26 cellular contexts compared by ENCODE assay signal in genomic region chr6:34389034-34389433, GRCh38. TPM values are rescaled to one million over a fixed set of nuclear protein-coding genes. Genes with fewer than 3 reads are reported as not detected.
DNase-seq lines count a peak whose midpoint lies in the region; ATAC-seq, FAIRE-seq and TF ChIP-seq lines count a peak whose summit lies in the region.
"Had no signal": no experiment of that assay in that cellular context is flagged by ENCODE, and none has a peak within 500 bp of the region (broad histone marks: within the 10 kb centered on the region; RNA-seq: fewer than 3 reads in every experiment).

No MANE protein-coding gene starts in this region.

- H3K9ac ChIP-seq in Loucy (ENCODE audit: low read depth, low read length, poor library complexity, severe bottlenecking), result no peak overlapping the region
- H3K9ac ChIP-seq: BLaER1 had no signal

- H3K27ac Mint-ChIP-seq in CD14-positive monocyte (peak overlapping the region in 6 of 7 donors; percentile 16 to 82 (median 66)), memory B cell (peak overlapping the region; percentile 5)
- H3K27ac Mint-ChIP-seq: dendritic cell treated with granulocyte-macrophage colony-stimulating factor and Interleukin-4, amounts not matched to agents 40 ng/mL and 50 ng/mL, for 4 days; stimulated activated effector memory CD8-positive, alpha-beta T cell treated with anti-CD3 and anti-CD28 coated beads, Interleukin-12 subunit alpha, Interleukin-12 subunit beta, amount 100 ng/mL, for 72 hours had no signal

- H3K9me3 Mint-ChIP-seq in CD14-positive monocyte (peaks cover 2 to 9% (median 6%) of the 10 kb centered on the region in 7 donors), memory B cell (no peaks in the 10 kb centered on the region)
- H3K9me3 Mint-ChIP-seq: activated T-cell treated with anti-CD3 and anti-CD28 coated beads, Interleukin-2, amount 50 U/mL, for 4 hours; stimulated activated effector memory CD8-positive, alpha-beta T cell treated with anti-CD3 and anti-CD28 coated beads, Interleukin-12 subunit alpha, Interleukin-12 subunit beta, amount 100 ng/mL, for 72 hours had no signal

- DNase-seq in CD14-positive monocyte (ENCODE audit: low spot score) (no peak), SKM-1 treated with dmso at 0.1 percent for 144 hours (lab: John Stamatoyannopoulos, UW; ENCODE audit: unreplicated experiment) (peak; percentile 21), memory B cell (ENCODE audit: low spot score in 2 of 2) (no peak), esophagus squamous epithelium (lab: John Stamatoyannopoulos, UW) (no peak), hepatic stellate cell (ENCODE audit: low spot score) (no peak), urothelium cell line (ENCODE audit: low spot score) (no peak)
- DNase-seq: ACHN; activated naive CD4-positive, alpha-beta T cell; activated T-cell treated with anti-CD3 and anti-CD28 coated beads, Interleukin-2, amount 50 U/mL, for 4 hours; heart left ventricle; KG1; mucosa of descending colon; NCI-H1092 treated with DMSO at 0.1 percent for 48 hours; NK-92 treated with Interleukin-12 subunit alpha and Interleukin-12 subunit beta, amount 100 ng/mL, for 24 hours; small intestine; stimulated activated CD4-positive, alpha-beta T cell treated with anti-CD3 and anti-CD28 coated beads, Interleukin-2, amount 100 ng/mL, for 24 hours; SW 1271; testis had no signal

- H3K27ac ChIP-seq in esophagus squamous epithelium, result no peak overlapping the region
- H3K27ac ChIP-seq: BLaER1, testis, vagina had no signal

- H3K4me1 ChIP-seq in Loucy (ENCODE audit: insufficient read depth, low read length, poor library complexity, severe bottlenecking), result peaks cover 46% of the 10 kb centered on the region
- peaks cover 14 to 89% (median 29%) of the 10 kb centered on the region in 3 donors for H3K4me1 ChIP-seq in esophagus squamous epithelium

- H3K4me3 ChIP-seq in Loucy (ENCODE audit: low read length, poor library complexity, severe bottlenecking) (peak overlapping the region; percentile 42), esophagus squamous epithelium (no peak overlapping the region)
- H3K4me3 ChIP-seq: BLaER1, heart left ventricle, mucosa of descending colon, testis, vagina had no signal

- FAIRE-seq in urothelium cell line (lab: Jason Lieb, UNC), result no peak
- FAIRE-seq: bronchial epithelial cell, endothelial cell of umbilical vein, small intestine had no signal

- H3K4me1 Mint-ChIP-seq in CD14-positive monocyte (peaks cover 42% of the 10 kb centered on the region), memory B cell (peaks cover 18% of the 10 kb centered on the region)

- H3K27me3 ChIP-seq in Loucy (ENCODE audit: insufficient read depth, low read length, poor library complexity, severe bottlenecking) (no peaks in the 10 kb centered on the region), esophagus squamous epithelium (no peaks in the 10 kb centered on the region)
- H3K27me3 ChIP-seq: BLaER1, heart left ventricle, testis, vagina had no signal

- no peaks in the 10 kb centered on the region for H3K9me2 ChIP-seq in Loucy (replicated peaks; ENCODE audit: low read depth, low read length)

- intact Hi-C loops in CD14-positive monocyte (cut with micrococcal nuclease), result no loop called here
- intact Hi-C loops in esophagus squamous epithelium (cut with DNase I), result no loop called here

- H2AFZ ChIP-seq in Loucy (ENCODE audit: low read length), result no peak overlapping the region

- H3K36me3 Mint-ChIP-seq in CD14-positive monocyte, result peaks cover 1 to 4% of the 10 kb centered on the region in 2 donors
- no peaks in the 10 kb centered on the region for H3K36me3 Mint-ChIP-seq in memory B cell
- H3K36me3 Mint-ChIP-seq: stimulated activated effector memory CD8-positive, alpha-beta T cell treated with anti-CD3 and anti-CD28 coated beads, Interleukin-12 subunit alpha, Interleukin-12 subunit beta, amount 100 ng/mL, for 72 hours had no signal

- H3K4me3 Mint-ChIP-seq in CD14-positive monocyte (no peak overlapping the region), memory B cell (no peak overlapping the region)
- H3K4me3 Mint-ChIP-seq: activated T-cell treated with anti-CD3 and anti-CD28 coated beads, Interleukin-2, amount 50 U/mL, for 4 hours; dendritic cell treated with granulocyte-macrophage colony-stimulating factor and Interleukin-4, amounts not matched to agents 40 ng/mL and 50 ng/mL, for 4 days; stimulated activated effector memory CD8-positive, alpha-beta T cell treated with anti-CD3 and anti-CD28 coated beads, Interleukin-12 subunit alpha, Interleukin-12 subunit beta, amount 100 ng/mL, for 72 hours had no signal

- ATAC-seq in memory B cell (ENCODE audit: low read depth), result no peak
- no peak for ATAC-seq in HG03521 (IDR thresholded peaks at IDR 0.05; ENCODE audit: unreplicated experiment)
- ATAC-seq: activated T-cell treated with anti-CD3 and anti-CD28 coated beads, Interleukin-2, amount 50 U/mL, for 4 hours; heart left ventricle; mucosa of descending colon; stimulated activated effector memory CD8-positive, alpha-beta T cell treated with anti-CD3 and anti-CD28 coated beads, Interleukin-12 subunit alpha, Interleukin-12 subunit beta, amount 100 ng/mL, for 72 hours had no signal

- H3K79me2 ChIP-seq in Loucy (ENCODE audit: insufficient read depth, low read length), result peaks cover 81% of the 10 kb centered on the region

- WGBS in esophagus squamous epithelium, 2 donors, result 81 to 87% methylated on average over 3 of the region's 3 CpGs

- no peak for TF ChIP-seq POLR2A in esophagus squamous epithelium (IDR thresholded peaks at IDR 0.05)

- H3K4me2 ChIP-seq in Loucy (ENCODE audit: low read depth, low read length, poor library complexity, severe bottlenecking), result peak overlapping the region; percentile 59

- H3K9me3 ChIP-seq in Loucy (ENCODE audit: insufficient read depth, low read depth, low read length), result no peaks in the 10 kb centered on the region
- no peaks in the 10 kb centered on the region for H3K9me3 ChIP-seq in esophagus squamous epithelium
- H3K9me3 ChIP-seq: BLaER1, heart left ventricle, mucosa of descending colon, testis, vagina had no signal

- H3K36me3 ChIP-seq in Loucy (ENCODE audit: insufficient read depth, low read length) (no peaks in the 10 kb centered on the region), esophagus squamous epithelium (no peaks in the 10 kb centered on the region)
- H3K36me3 ChIP-seq: heart left ventricle, vagina had no signal

- TF ChIP-seq CTCF in CD14-positive monocyte (IDR thresholded peaks at IDR 0.05) (no peak), Loucy (conservative IDR thresholded peaks at IDR 0.05; ENCODE audit: low read length) (no peak), esophagus squamous epithelium (IDR thresholded peaks at IDR 0.05) (no peak)

- H3K27me3 Mint-ChIP-seq in CD14-positive monocyte (ENCODE audit: low read depth in 3 of 3) (peaks cover 0 to 4% (median 0%) of the 10 kb centered on the region in 3 donors), memory B cell (no peaks in the 10 kb centered on the region)
- H3K27me3 Mint-ChIP-seq: dendritic cell treated with granulocyte-macrophage colony-stimulating factor and Interleukin-4, amounts not matched to agents 40 ng/mL and 50 ng/mL, for 4 days had no signal

- H4K20me1 ChIP-seq in Loucy (ENCODE audit: insufficient read depth, low read length, poor library complexity, severe bottlenecking), result peaks cover 45% of the 10 kb centered on the region

- no peaks in the 10 kb centered on the region for H3F3A ChIP-seq in Loucy (ENCODE audit: low read depth)

RNA-seq across cellular contexts. Expression of gene NUDT3, which starts 3.4 kb away (rescaled TPM):
- 10 to 100 TPM in 1 of 2 donors, 1 to 10 TPM in 1; 9.3 to 10.9 TPM for polyA plus RNA-seq in CD14-positive monocyte
- total RNA-seq in esophagus squamous epithelium, result 10 to 100 TPM; 14.9 to 33.4 (median 22.4) TPM

RNA-seq across cellular contexts. Expression of gene RPS10, which starts 36.8 kb away (rescaled TPM):
- 1,000 to 10,000 TPM in 1 of 2 donors, 100 to 1,000 TPM in 1; 645 to 1,054 TPM for polyA plus RNA-seq in CD14-positive monocyte
- total RNA-seq in esophagus squamous epithelium, result 1,000 to 10,000 TPM in 3 of 4 donors, 100 to 1,000 TPM in 1; 983 to 4,649 (median 2,673) TPM
